In genomic region chr3:186077466-186077865, GRCh38 we compare ENCODE assay signal across 8 cellular contexts.
"Had no signal": no experiment of that assay in that cellular context is flagged by ENCODE, and none has a peak within 500 bp of the region (broad histone marks: within the 10 kb centered on the region; RNA-seq: fewer than 3 reads in every experiment).

No MANE protein-coding gene starts in this region.

- H3K36me3 ChIP-seq: HAP-1 had no signal

- H3K9me3 ChIP-seq: HAP-1 had no signal

- H3K4me3 ChIP-seq: HAP-1, K562 had no signal

- ATAC-seq: HCT116, K562 had no signal

- H3K27ac Mint-ChIP-seq: HFFc6 had no signal

- DNase-seq: GOT3, H7, HFFc6, IMR-90, KG1 had no signal

- H3K4me3 Mint-ChIP-seq: HFFc6 had no signal
